Comparison of ENCODE assay signal across 1 cellular context in genomic region chr14:50935126-50936090, GRCh38.
A peak's percentile ranks its signal among the peaks of the same experiment; 100 is the strongest.
TF ChIP-seq lines count a peak whose summit lies in the region.

No MANE protein-coding gene starts in this region.

TF ChIP-seq in HepG2, 621 proteins besides CTCF, POLR2A, EP300 and RAD21 (continued from another document):
- no peak for TF ChIP-seq THAP9 (CRISPR knock-in tag; IDR thresholded peaks at IDR 0.05; ENCODE audit: borderline replicate concordance)
- TF ChIP-seq ZNF343 (CRISPR knock-in tag; IDR thresholded peaks at IDR 0.05): no peak
- 0 out of 2 replicates have a peak, but pooled peaks have one; percentile 20 for TF ChIP-seq ZNF547 (CRISPR knock-in tag; IDR thresholded peaks at IDR 0.05)
- TF ChIP-seq DDIT3 (CRISPR knock-in tag; IDR thresholded peaks at IDR 0.05): no peak
- TF ChIP-seq ZNF687 (CRISPR knock-in tag; IDR thresholded peaks at IDR 0.05): peak; percentile 42; the same call in 1 of the 2 replicates
- TF ChIP-seq ZNF484 (CRISPR knock-in tag; IDR thresholded peaks at IDR 0.05; ENCODE audit: borderline replicate concordance, low read depth): no peak
- TF ChIP-seq ZNF839 (CRISPR knock-in tag; IDR thresholded peaks at IDR 0.05; ENCODE audit: borderline replicate concordance): no peak
- TF ChIP-seq KDM3A (CRISPR knock-in tag; IDR thresholded peaks at IDR 0.05; ENCODE audit: low read depth): 0 out of 2 replicates have a peak, but pooled peaks have one; percentile 45
- no peak for TF ChIP-seq ZNF121 (CRISPR knock-in tag; IDR thresholded peaks at IDR 0.05)
- TF ChIP-seq SCMH1 (CRISPR knock-in tag; IDR thresholded peaks at IDR 0.05; ENCODE audit: borderline replicate concordance): no peak
- no peak for TF ChIP-seq ZNF572 (CRISPR knock-in tag; IDR thresholded peaks at IDR 0.05)
- 0 out of 2 replicates have a peak, but pooled peaks have one; percentile 55 for TF ChIP-seq CREB3 (CRISPR knock-in tag; IDR thresholded peaks at IDR 0.05)
- peak; percentile 48; the same call in 1 of the 2 replicates for TF ChIP-seq ZBTB7B (CRISPR knock-in tag; IDR thresholded peaks at IDR 0.05)
